8 cellular contexts compared by ENCODE assay signal in the genomic region with DNA sequence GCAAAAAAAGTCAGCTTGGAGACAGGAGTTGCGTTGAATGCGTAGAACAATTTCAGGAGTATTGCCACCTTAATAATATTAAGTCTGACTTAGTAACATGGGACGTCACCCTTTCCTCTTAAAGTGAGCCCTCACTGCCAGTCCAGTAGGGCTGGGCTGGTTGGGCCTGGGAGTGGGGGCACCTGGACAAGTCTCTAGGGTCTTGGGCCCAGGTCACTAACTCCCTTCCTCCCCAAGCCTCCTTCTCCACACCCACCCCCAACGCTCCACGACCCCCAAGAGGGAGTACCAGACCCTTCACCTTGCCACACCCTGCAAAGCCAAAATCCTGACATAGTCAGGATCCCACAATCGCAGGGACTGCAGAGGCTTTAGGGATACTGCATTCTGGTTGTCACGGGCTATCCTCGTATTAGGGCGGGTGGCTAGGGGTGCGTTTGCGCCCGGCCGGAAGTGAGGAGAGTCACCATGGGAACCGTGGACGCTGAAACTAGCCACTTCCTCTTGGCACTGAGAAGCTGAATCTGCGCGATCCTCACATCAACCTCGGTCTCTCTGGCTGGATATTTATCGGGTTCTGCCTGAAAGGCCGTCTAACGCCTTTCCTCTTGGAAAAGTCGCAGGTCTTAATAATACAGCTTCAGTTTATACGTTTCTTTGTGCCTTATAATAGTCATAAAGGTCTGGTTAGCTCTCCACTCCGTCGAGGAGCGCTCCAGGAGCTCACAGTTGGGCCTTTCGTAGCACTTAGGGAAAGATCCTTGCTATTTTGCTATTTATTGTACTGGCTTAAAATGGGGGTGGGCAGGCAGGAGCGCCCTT. TPM values are rescaled to one million over a fixed set of nuclear protein-coding genes. Genes with fewer than 3 reads are reported as not detected.
DNase-seq lines count a peak whose midpoint lies in the region; ATAC-seq and TF ChIP-seq lines count a peak whose summit lies in the region.

No MANE protein-coding gene starts in this region.

- H3K4me1 ChIP-seq in endodermal cell (ENCODE audit: control insufficient read depth, insufficient read depth, low read length), result peaks cover 2% of the 10 kb centered on the region

- H3K9me3 Mint-ChIP-seq in activated CD4-positive, alpha-beta memory T cell treated with anti-CD3 and anti-CD28 coated beads for 36 hours, result no peaks in the 10 kb centered on the region
- peaks cover 12% of the 10 kb centered on the region for H3K9me3 Mint-ChIP-seq in endodermal cell

- H3K27ac ChIP-seq in endodermal cell (ENCODE audit: low read depth, low read length), result no peak overlapping the region

- CTCF ChIA-PET in activated CD4-positive, alpha-beta memory T cell treated with anti-CD3 and anti-CD28 coated beads for 36 hours (lab: Charles Lee), result interaction anchor here (0.6 to 1.3 kb wide), 2 partner anchors 10 to 60 kb away, joined by 3 to 4 read pairs; no protein-coding TSS in a partner anchor

- H3K27me3 ChIP-seq in endodermal cell (ENCODE audit: control insufficient read depth, insufficient read depth, low read length, poor library complexity, severe bottlenecking), result peaks cover 8% of the 10 kb centered on the region

- POLR2A ChIA-PET in activated CD4-positive, alpha-beta memory T cell treated with anti-CD3 and anti-CD28 coated beads for 36 hours (lab: Charles Lee), result no interaction called here

- peak overlapping the region; percentile 72 for H3K4me3 Mint-ChIP-seq in activated CD4-positive, alpha-beta memory T cell treated with anti-CD3 and anti-CD28 coated beads for 36 hours
- peak overlapping the region; percentile 65 for H3K4me3 Mint-ChIP-seq in endodermal cell

- H3K27ac Mint-ChIP-seq in activated CD4-positive, alpha-beta memory T cell treated with anti-CD3 and anti-CD28 coated beads for 36 hours, result no peak overlapping the region
- H3K27ac Mint-ChIP-seq in endodermal cell, result no peak overlapping the region

- H3K9ac ChIP-seq in endodermal cell (ENCODE audit: extremely low read depth, low read length, poor library complexity, severe bottlenecking), result no peak overlapping the region

- H3K27me3 Mint-ChIP-seq in activated CD4-positive, alpha-beta memory T cell treated with anti-CD3 and anti-CD28 coated beads for 36 hours, result peaks cover 19% of the 10 kb centered on the region
- peaks cover 67% of the 10 kb centered on the region for H3K27me3 Mint-ChIP-seq in endodermal cell (ENCODE audit: insufficient read depth)

- ATAC-seq in HG02943 (IDR thresholded peaks at IDR 0.05; ENCODE audit: low read depth, unreplicated experiment), result peak; percentile 100

- H3K9me3 ChIP-seq in endodermal cell (ENCODE audit: control insufficient read depth, low read length), result peaks cover 7% of the 10 kb centered on the region

- 67 to 85% methylated on average over 24 to 28 of the region's 28 CpGs for WGBS in endodermal cell (ENCODE audit: insufficient coverage in 1 of 2, insufficient read length in 1 of 2), 2 experiments

- H3K36me3 ChIP-seq in endodermal cell (ENCODE audit: control insufficient read depth, insufficient read depth, low read length), result no peaks in the 10 kb centered on the region

- no peaks in the 10 kb centered on the region for H3K36me3 Mint-ChIP-seq in activated CD4-positive, alpha-beta memory T cell treated with anti-CD3 and anti-CD28 coated beads for 36 hours
- H3K36me3 Mint-ChIP-seq in endodermal cell (ENCODE audit: low read depth), result no peaks in the 10 kb centered on the region

- no peak overlapping the region for H3K4me3 ChIP-seq in endodermal cell (ENCODE audit: low read length)

- TF ChIP-seq CTCF in endodermal cell (conservative IDR thresholded peaks at IDR 0.05), result no peak

- intact Hi-C loops in activated CD4-positive, alpha-beta memory T cell treated with anti-CD3 and anti-CD28 coated beads for 36 hours (cut with micrococcal nuclease), result loop anchor here (1.0 kb wide), 2 partner anchors 9 to 10 kb away; no protein-coding TSS in a partner anchor

- peaks cover 10% of the 10 kb centered on the region for H3K4me1 Mint-ChIP-seq in activated CD4-positive, alpha-beta memory T cell treated with anti-CD3 and anti-CD28 coated beads for 36 hours (ENCODE audit: low read depth)
- peaks cover 5% of the 10 kb centered on the region for H3K4me1 Mint-ChIP-seq in endodermal cell

- DNase-seq in NCI-H82 (lab: John Stamatoyannopoulos, UW) (peak; percentile 22), NCI-H82 treated with DMSO at 0.1 percent for 48 hours (lab: John Stamatoyannopoulos, UW; ENCODE audit: unreplicated experiment) (no peak), NCI-H2196 (lab: John Stamatoyannopoulos, UW; ENCODE audit: unreplicated experiment) (peak; percentile 80), endodermal cell (peak; percentile 89), medulla oblongata (ENCODE audit: extremely low spot score) (peak; percentile 80)
- DNase-seq in activated CD4-positive, alpha-beta memory T cell treated with anti-CD3 and anti-CD28 coated beads for 36 hours, result peak; percentile 88
- peak; percentile 38 for DNase-seq in stimulated activated CD8-positive, alpha-beta memory T cell treated with anti-CD3 and anti-CD28 coated beads, Interleukin-15, amount 100 ng/mL, for 1 hour (ENCODE audit: low read depth)

RNA-seq across cellular contexts. Expression of a gene that starts 10.3 kb away (rescaled TPM):
- total RNA-seq in activated CD4-positive, alpha-beta memory T cell treated with anti-CD3 and anti-CD28 coated beads for 36 hours, result 10 to 100 TPM; 80.8 to 80.9 TPM
- 100 to 1,000 TPM in 1 of 2 donors, 10 to 100 TPM in 1; 93.1 to 102 TPM for total RNA-seq in endodermal cell
- polyA plus RNA-seq in endodermal cell (2013, experiment 1 of 2), result 65.0 TPM
- polyA plus RNA-seq in endodermal cell (2013, experiment 2 of 2), result 62.4 TPM

RNA-seq across cellular contexts. Expression of a gene that starts 16.5 kb away (rescaled TPM):
- total RNA-seq in activated CD4-positive, alpha-beta memory T cell treated with anti-CD3 and anti-CD28 coated beads for 36 hours, result 10 to 100 TPM; 69.4 to 70.5 TPM
- 10 to 100 TPM; 77.1 to 79.6 TPM for total RNA-seq in endodermal cell
- polyA plus RNA-seq in endodermal cell (2013, experiment 1 of 2), result 56.2 TPM
- 45.2 TPM for polyA plus RNA-seq in endodermal cell (2013, experiment 2 of 2)

RNA-seq across cellular contexts. Expression of a gene that starts 31.5 kb away (rescaled TPM):
- under 1 TPM; 0.26 to 0.48 TPM for total RNA-seq in activated CD4-positive, alpha-beta memory T cell treated with anti-CD3 and anti-CD28 coated beads for 36 hours
- under 1 TPM; 0.37 to 0.66 TPM for total RNA-seq in endodermal cell
- polyA plus RNA-seq in endodermal cell (2013, experiment 1 of 2), result 0.89 TPM
- 1.2 TPM for polyA plus RNA-seq in endodermal cell (2013, experiment 2 of 2)
